Comparison of ENCODE assay signal across 8 cellular contexts in the genomic region with DNA sequence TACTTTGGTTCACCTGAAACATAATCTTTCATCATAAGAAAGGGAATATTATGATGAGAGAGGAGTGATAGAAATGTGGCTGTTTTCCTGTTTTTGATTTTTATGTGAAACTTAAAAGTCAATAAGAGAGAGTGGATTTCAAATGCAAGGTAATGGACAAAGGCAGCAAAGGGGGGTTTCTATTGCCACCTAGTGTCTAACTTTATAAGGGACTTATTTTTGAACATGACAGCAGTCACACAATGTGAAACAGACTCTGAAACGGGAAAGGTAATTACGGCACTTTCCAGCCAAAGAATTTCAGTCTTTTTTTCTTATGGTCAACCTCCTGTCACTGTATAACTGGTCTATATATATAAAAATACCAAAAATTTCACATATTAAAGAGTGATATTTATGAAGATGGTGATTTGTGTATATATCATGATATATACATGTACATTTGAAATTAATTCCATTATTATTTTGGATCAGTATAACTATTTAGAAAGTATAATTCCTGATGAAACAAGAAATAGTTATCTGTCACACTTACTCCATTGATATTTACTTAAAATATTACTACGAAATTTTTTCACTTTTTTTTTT.
DNase-seq lines count a peak whose midpoint lies in the region; ATAC-seq and TF ChIP-seq lines count a peak whose summit lies in the region.

No MANE protein-coding gene starts in this region.

- no peaks in the 10 kb centered on the region for H3K9me3 ChIP-seq in breast epithelium
- H3K9me3 ChIP-seq in lower lobe of right lung, result no peaks in the 10 kb centered on the region

- intact Hi-C loops in breast epithelium (cut with DNase I; ENCODE audit: low total_unique reads), result no loop called here
- intact Hi-C loops in lower lobe of right lung (cut with DNase I), result no loop called here

- DNase-seq in DMS114 treated with DMSO at 0.1 percent for 48 hours (lab: John Stamatoyannopoulos, UW; ENCODE audit: unreplicated experiment), result peak; percentile 30
- DNase-seq in NCI-H526 (lab: John Stamatoyannopoulos, UW), result peak; percentile 9 to 54
- no peak for DNase-seq in breast epithelium (ENCODE audit: low spot score in 2 of 2)
- DNase-seq in lower lobe of right lung, result no peak
- no peak for DNase-seq in substantia nigra (lab: John Stamatoyannopoulos, UW)
- DNase-seq in activated T-cell treated with anti-CD3 and anti-CD28 coated beads for 4 hours, result no peak

- no peaks in the 10 kb centered on the region for H3K36me3 ChIP-seq in breast epithelium
- no peaks in the 10 kb centered on the region for H3K36me3 ChIP-seq in lower lobe of right lung

- H3K4me1 ChIP-seq in breast epithelium (no peaks in the 10 kb centered on the region), lower lobe of right lung (no peaks in the 10 kb centered on the region)

- H3K27me3 ChIP-seq in breast epithelium (no peaks in the 10 kb centered on the region), lower lobe of right lung (ENCODE audit: low read depth) (no peaks in the 10 kb centered on the region)

- peak; percentile 76 for ATAC-seq in GM19438 (IDR thresholded peaks at IDR 0.05; ENCODE audit: low read depth, unreplicated experiment)
- peak; percentile 86 for ATAC-seq in HG03280 (IDR thresholded peaks at IDR 0.05; ENCODE audit: unreplicated experiment)
- no peak for ATAC-seq in lower lobe of right lung

- TF ChIP-seq POLR2A in breast epithelium (IDR thresholded peaks at IDR 0.05), result no peak

- peak in 2 of 3 donors; percentile 18 to 53 for TF ChIP-seq CTCF in breast epithelium (IDR thresholded peaks at IDR 0.05)
- TF ChIP-seq CTCF in lower lobe of right lung (IDR thresholded peaks at IDR 0.05), result peak; percentile 55

- no peak overlapping the region for H3K27ac ChIP-seq in breast epithelium
- H3K27ac ChIP-seq in lower lobe of right lung, result no peak overlapping the region
- H3K27ac ChIP-seq in substantia nigra (ENCODE audit: low read depth, low read length, poor library complexity, severe bottlenecking), result no peak overlapping the region

- H3K4me3 ChIP-seq in breast epithelium (no peak overlapping the region), lower lobe of right lung (no peak overlapping the region)

Comparison
In these comparisons a context has a peak if more than half of its experiments do, and no peak if none do; other contexts are left out.
1. DNase-seq: peak in DMS114 treated with DMSO at 0.1 percent for 48 hours (single experiment) and NCI-H526 (2 of 2); none in breast epithelium (0 of 2), lower lobe of right lung (single experiment), substantia nigra (0 of 49) and activated T-cell treated with anti-CD3 and anti-CD28 coated beads for 4 hours (single experiment).
2. ATAC-seq: peak in GM19438 (single experiment) and HG03280 (single experiment); none in lower lobe of right lung (0 of 2).